In the genomic region with DNA sequence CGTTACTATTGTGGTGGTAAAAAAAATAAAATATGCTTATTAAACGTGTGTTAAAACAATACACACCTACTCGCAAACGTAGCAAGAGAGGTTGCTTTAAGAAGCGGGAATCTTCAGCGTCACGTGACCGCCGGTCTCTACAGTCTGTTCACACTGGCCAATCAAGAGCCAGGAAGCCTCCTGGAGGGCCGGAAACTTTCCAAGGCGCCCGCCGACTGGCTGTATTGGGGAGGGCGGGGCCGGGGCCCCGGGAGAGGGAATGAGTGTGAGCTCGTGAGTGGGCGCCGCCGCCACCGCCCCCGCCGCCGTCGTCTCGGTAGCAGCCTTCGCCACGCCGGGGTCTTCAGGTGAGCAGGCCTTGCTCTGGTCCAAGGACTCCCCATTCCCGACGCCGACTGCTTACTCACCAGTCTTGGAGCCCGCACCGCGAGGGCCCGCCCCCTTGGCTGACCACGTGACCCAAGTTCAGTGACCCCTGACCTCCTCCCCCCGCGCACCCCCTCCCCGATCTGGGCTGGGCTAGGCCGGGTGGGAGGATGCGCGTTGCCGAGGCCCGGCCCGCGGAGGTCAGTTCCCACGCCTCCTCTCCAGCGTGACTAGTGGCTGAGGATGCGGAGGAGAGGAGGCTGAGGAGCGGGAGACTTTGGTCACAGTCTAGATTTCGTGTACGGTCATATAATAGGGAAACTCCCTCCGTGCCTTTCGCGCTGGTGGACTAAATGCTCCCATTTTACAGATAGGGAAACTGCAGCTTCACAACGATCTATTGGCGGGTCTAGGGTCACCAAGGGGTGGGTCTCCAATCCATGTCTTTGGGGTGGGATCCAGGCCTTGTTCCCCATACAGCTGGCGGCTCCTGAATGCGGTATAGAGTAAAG, we compare ENCODE assay signal across 8 cellular contexts. TPM values are rescaled to one million over a fixed set of nuclear protein-coding genes. Genes with fewer than 3 reads are reported as not detected.
DNase-seq lines count a peak whose midpoint lies in the region; ATAC-seq and TF ChIP-seq lines count a peak whose summit lies in the region.

TSS of gene TAF6L (plus strand) at position 253 of the 878 bp plus-strand sequence. CDS start 4,388 bp downstream, outside the sequence.

- H3K4me1 ChIP-seq in ectodermal cell (ENCODE audit: control insufficient read depth, insufficient read depth, low read length), result peaks cover 10% of the 10 kb centered on the region
- H3K4me1 ChIP-seq in lower lobe of right lung, result peaks cover 18% of the 10 kb centered on the region

- peak; percentile 88 for ATAC-seq in GM19397 (IDR thresholded peaks at IDR 0.05; ENCODE audit: unreplicated experiment)
- ATAC-seq in HG03571 (IDR thresholded peaks at IDR 0.05; ENCODE audit: unreplicated experiment), result peak; percentile 62
- peak; percentile 88 for ATAC-seq in activated CD8-positive, alpha-beta T cell treated with anti-CD3 and anti-CD28 coated beads for 36 hours
- ATAC-seq in lower lobe of right lung, result peak; percentile 98 to 99

- H3K9me3 ChIP-seq in ectodermal cell (ENCODE audit: control insufficient read depth, low read length), result no peaks in the 10 kb centered on the region
- H3K9me3 ChIP-seq in lower lobe of right lung, result no peaks in the 10 kb centered on the region

- peak within 1 kb of the TSS; percentile 89 for H3K27ac ChIP-seq in ectodermal cell (ENCODE audit: insufficient read depth, low read depth, low read length, poor library complexity, severe bottlenecking)
- H3K27ac ChIP-seq in lower lobe of right lung, result peak within 1 kb of the TSS; percentile 93

- no peak for TF ChIP-seq CTCF in activated CD8-positive, alpha-beta T cell treated with anti-CD3 and anti-CD28 coated beads for 36 hours (IDR thresholded peaks at IDR 0.05)
- no peak for TF ChIP-seq CTCF in lower lobe of right lung (IDR thresholded peaks at IDR 0.05)

- no peaks in the 10 kb centered on the region for H3K27me3 Mint-ChIP-seq in activated CD8-positive, alpha-beta T cell treated with anti-CD3 and anti-CD28 coated beads for 36 hours

- H3K4me3 Mint-ChIP-seq in activated CD8-positive, alpha-beta T cell treated with anti-CD3 and anti-CD28 coated beads for 36 hours, result peak within 1 kb of the TSS; percentile 81

- no peaks in the 10 kb centered on the region for H3K27me3 ChIP-seq in ectodermal cell (ENCODE audit: control insufficient read depth, insufficient read depth, low read length, poor library complexity, severe bottlenecking)
- no peaks in the 10 kb centered on the region for H3K27me3 ChIP-seq in lower lobe of right lung (ENCODE audit: low read depth)

- peaks cover 21% of the 10 kb centered on the region for H3K4me1 Mint-ChIP-seq in activated CD8-positive, alpha-beta T cell treated with anti-CD3 and anti-CD28 coated beads for 36 hours (ENCODE audit: low read depth)

- H3K36me3 ChIP-seq in ectodermal cell (ENCODE audit: control insufficient read depth, insufficient read depth, low read length), result peaks cover 14% of the 10 kb centered on the region
- peaks cover 30% of the 10 kb centered on the region for H3K36me3 ChIP-seq in lower lobe of right lung

- 1 to 2% methylated on average over 59 to 60 of the region's 60 CpGs for WGBS in ectodermal cell, 2 experiments

- CTCF ChIA-PET in activated CD8-positive, alpha-beta T cell treated with anti-CD3 and anti-CD28 coated beads for 36 hours (lab: Charles Lee), result interaction anchor here (1.0 to 7.4 kb wide), 8 partner anchors 10 to 110 kb away, joined by 3 to 74 read pairs (median 5); partner anchors contain the start of genes HNRNPUL2, POLR2G, SLC3A2 and TMEM179B

- POLR2A ChIA-PET in activated CD8-positive, alpha-beta T cell treated with anti-CD3 and anti-CD28 coated beads for 36 hours (lab: Charles Lee), result interaction anchor here (0.5 to 5.2 kb wide), 23 partner anchors 10 to 180 kb away, joined by 3 to 38 read pairs (median 4); partner anchors contain the start of genes C11orf98, CSKMT, INTS5 and LBHD1

- H3K4me3 ChIP-seq in ectodermal cell (ENCODE audit: insufficient read depth, low read depth, low read length), result peak within 1 kb of the TSS; percentile 83
- peak within 1 kb of the TSS; percentile 80 for H3K4me3 ChIP-seq in lower lobe of right lung

- peak within 1 kb of the TSS; percentile 93 for H3K27ac Mint-ChIP-seq in activated CD8-positive, alpha-beta T cell treated with anti-CD3 and anti-CD28 coated beads for 36 hours

- DNase-seq in CD1c-positive myeloid dendritic cell (ENCODE audit: extremely low spot score), result peak; percentile 97
- DNase-seq in NCI-H82 (lab: John Stamatoyannopoulos, UW), result peak; percentile 99
- peak; percentile 97 for DNase-seq in activated CD8-positive, alpha-beta T cell treated with anti-CD3 and anti-CD28 coated beads for 36 hours
- DNase-seq in lower lobe of right lung, result peak; percentile 99
- DNase-seq in stimulated activated CD4-positive, alpha-beta T cell treated with anti-CD3 and anti-CD28 coated beads, TNF-alpha, amount 100 ng/mL, for 24 hours (ENCODE audit: low read depth in 3 of 3), result peak; percentile 86 to 96 (median 88)

- peaks cover 6% of the 10 kb centered on the region for H3K36me3 Mint-ChIP-seq in activated CD8-positive, alpha-beta T cell treated with anti-CD3 and anti-CD28 coated beads for 36 hours (ENCODE audit: low read depth)

- no peaks in the 10 kb centered on the region for H3K9me3 Mint-ChIP-seq in activated CD8-positive, alpha-beta T cell treated with anti-CD3 and anti-CD28 coated beads for 36 hours

- intact Hi-C loops in activated CD8-positive, alpha-beta T cell treated with anti-CD3 and anti-CD28 coated beads for 36 hours (cut with micrococcal nuclease), result no loop called here
- intact Hi-C loops in lower lobe of right lung (cut with DNase I), result no loop called here

RNA-seq across cellular contexts. Expression of gene TAF6L, which starts in this region (rescaled TPM):
- total RNA-seq in activated CD8-positive, alpha-beta T cell treated with anti-CD3 and anti-CD28 coated beads for 36 hours, result 10 to 100 TPM; 13.7 to 16.7 TPM
- 40.2 TPM for polyA plus RNA-seq in ectodermal cell (2013, experiment 1 of 4)
- 34.2 TPM for polyA plus RNA-seq in ectodermal cell (2013, experiment 2 of 4)
- 28.8 TPM for polyA plus RNA-seq in ectodermal cell (2013, experiment 3 of 4)
- polyA plus RNA-seq in ectodermal cell (2013, experiment 4 of 4), result 28.8 TPM
- 23.6 TPM for total RNA-seq in lower lobe of right lung

Comparison
In these comparisons a context has a peak if more than half of its experiments do, and no peak if none do; other contexts are left out.
1. Peak in every context shown above with its lines: DNase-seq, ATAC-seq, H3K4me3 ChIP-seq and H3K27ac ChIP-seq.